In the genomic region with DNA sequence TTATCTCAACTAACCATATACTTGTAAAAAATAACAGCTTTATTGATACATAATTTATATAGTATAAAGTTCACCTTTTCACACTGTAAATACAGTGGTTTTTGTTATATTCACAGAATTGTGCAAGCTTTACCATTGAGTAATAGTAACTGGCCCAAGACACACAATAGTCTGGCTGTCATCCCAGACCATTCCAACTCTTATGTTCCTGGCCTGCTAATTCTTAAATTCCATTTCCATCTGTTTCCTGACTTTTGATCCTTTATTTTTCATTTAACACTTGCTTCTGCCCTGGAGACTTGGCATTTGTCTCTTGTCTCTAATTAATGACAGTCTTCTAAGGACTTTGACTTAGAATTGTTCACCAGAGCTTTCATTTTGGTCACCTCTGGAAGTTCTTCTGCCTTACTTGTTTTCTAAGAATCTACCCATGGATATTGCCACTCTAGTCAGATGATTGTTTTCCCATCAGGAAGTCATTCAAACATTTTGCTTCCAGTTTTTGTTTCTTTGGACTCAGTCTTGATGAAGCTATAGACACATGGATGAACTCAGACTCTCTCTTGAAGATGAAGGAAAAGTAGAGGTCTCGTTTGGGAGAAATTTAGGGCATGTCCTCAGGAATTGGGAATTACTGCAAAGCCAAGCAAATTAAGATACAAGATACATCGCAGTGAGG, we compare ENCODE assay signal across 13 cellular contexts. TPM values are rescaled to one million over a fixed set of nuclear protein-coding genes. Genes with fewer than 3 reads are reported as not detected.
DNase-seq lines count a peak whose midpoint lies in the region; ATAC-seq, FAIRE-seq and TF ChIP-seq lines count a peak whose summit lies in the region.
"Had no signal": no experiment of that assay in that cellular context is flagged by ENCODE, and none has a peak within 500 bp of the region (broad histone marks: within the 10 kb centered on the region; RNA-seq: fewer than 3 reads in every experiment).

No MANE protein-coding gene starts in this region.

- H3K9me3 ChIP-seq in SJCRH30 (replicated peaks) (no peaks in the 10 kb centered on the region), small intestine (ENCODE audit: control insufficient read depth, low read depth) (no peaks in the 10 kb centered on the region), WERI-Rb-1 (ENCODE audit: severe bottlenecking) (no peaks in the 10 kb centered on the region)
- H3K9me3 ChIP-seq: SJSA1 had no signal

- DNase-seq in GM03348 (ENCODE audit: low spot score) (peak; percentile 61), brain microvascular endothelial cell (peak; percentile 71), left cardiac atrium (peak; percentile 26), skeletal muscle cell (ENCODE audit: low read depth) (peak; percentile 87), SJCRH30 (no peak), small intestine (no peak), WERI-Rb-1 (no peak)
- DNase-seq: NCI-H2171; stimulated activated CD4-positive, alpha-beta T cell treated with anti-CD3 and anti-CD28 coated beads, Interleukin-15, amount 100 ng/mL, for 24 hours; stimulated activated naive CD4-positive, alpha-beta T cell treated with Interleukin-2 at 50 U/mL for 16 hours had no signal

- in situ Hi-C loops in brain microvascular endothelial cell (cut with HindIII; ENCODE audit: low pct_ligation_motif_present, low sequenced_read_pairs), result no loop called here

- H3K36me3 ChIP-seq in brain microvascular endothelial cell (replicated peaks), result no peaks in the 10 kb centered on the region
- H3K36me3 ChIP-seq in SJCRH30, result no peaks in the 10 kb centered on the region
- no peaks in the 10 kb centered on the region for H3K36me3 ChIP-seq in small intestine (ENCODE audit: control insufficient read depth in 2 of 2, insufficient read depth in 2 of 2, low read length in 2 of 2)
- H3K36me3 ChIP-seq in WERI-Rb-1, result no peaks in the 10 kb centered on the region
- H3K36me3 ChIP-seq: SJSA1 had no signal

- H3K27ac ChIP-seq in brain microvascular endothelial cell (peak overlapping the region; percentile 72), SJCRH30 (no peak overlapping the region), small intestine (ENCODE audit: low read depth in 1 of 2, low read length in 1 of 2) (no peak overlapping the region), WERI-Rb-1 (no peak overlapping the region)
- H3K27ac ChIP-seq: SJSA1 had no signal

- TF ChIP-seq CTCF in brain microvascular endothelial cell (IDR thresholded peaks at IDR 0.05; ENCODE audit: low read depth, low read length, missing control alignments), result no peak
- TF ChIP-seq CTCF in WERI-Rb-1 (IDR thresholded peaks at IDR 0.05; ENCODE audit: low read depth, low read length), result no peak

- H3K4me1 ChIP-seq in SJCRH30, result no peaks in the 10 kb centered on the region
- no peaks in the 10 kb centered on the region for H3K4me1 ChIP-seq in small intestine (ENCODE audit: control insufficient read depth in 2 of 2, insufficient read depth in 1 of 2, low read depth in 1 of 2, low read length in 1 of 2)
- H3K4me1 ChIP-seq: SJSA1 had no signal

- no peaks in the 10 kb centered on the region for H3K27me3 ChIP-seq in brain microvascular endothelial cell (replicated peaks)
- H3K27me3 ChIP-seq in SJCRH30, result no peaks in the 10 kb centered on the region
- H3K27me3 ChIP-seq in small intestine (ENCODE audit: control insufficient read depth in 2 of 2, insufficient read depth in 2 of 2, low read length in 2 of 2), result no peaks in the 10 kb centered on the region
- H3K27me3 ChIP-seq in WERI-Rb-1 (ENCODE audit: insufficient read depth, low read depth, severe bottlenecking), result no peaks in the 10 kb centered on the region
- H3K27me3 ChIP-seq: SJSA1 had no signal

- FAIRE-seq in small intestine (lab: Jason Lieb, UNC), result no peak
- FAIRE-seq: K562 had no signal

- intact Hi-C loops in left cardiac atrium (cut with DNase I), result no loop called here

- ATAC-seq in left cardiac atrium (peak; percentile 68 to 72), GM21526 (IDR thresholded peaks at IDR 0.05; ENCODE audit: low FRiP score, unreplicated experiment) (no peak)
- ATAC-seq: K562 had no signal

- 81 to 94% (median 94%) methylated on average over 2 of the region's 2 CpGs for WGBS in small intestine, 3 donors

- H3K4me3 ChIP-seq in brain microvascular endothelial cell (ENCODE audit: low read depth, low read length) (no peak overlapping the region), skeletal muscle cell (ENCODE audit: low read depth, low read length) (no peak overlapping the region), SJCRH30 (no peak overlapping the region), small intestine (ENCODE audit: low read depth in 1 of 2, low read length in 2 of 2) (no peak overlapping the region), WERI-Rb-1 (ENCODE audit: low read depth, low read length) (no peak overlapping the region)
- H3K4me3 ChIP-seq: K562, SJSA1 had no signal

RNA-seq across cellular contexts. Expression of gene PLSCR4, which starts 27.2 kb away (rescaled TPM):
- total RNA-seq in left cardiac atrium, result 10 to 100 TPM; 27.9 to 37.6 TPM
- total RNA-seq in SJCRH30 (2014; rRNA removed; shearing (Covaris generic)), result 4.1 and 4.4 TPM in 2 replicates
- 10 to 100 TPM in 1 of 3 donors, 1 to 10 TPM in 2; 1.6 to 15.2 (median 3.0) TPM for polyA plus RNA-seq in small intestine

Comparison
In these comparisons a context has a peak if more than half of its experiments do, and no peak if none do; other contexts are left out.
1. DNase-seq: peak in GM03348 (single experiment), brain microvascular endothelial cell (single experiment), left cardiac atrium (single experiment) and skeletal muscle cell (single experiment); none in SJCRH30 (0 of 2), small intestine (single experiment) and WERI-Rb-1 (single experiment).